Comparison of ENCODE assay signal across 8 cellular contexts in genomic region chr12:42023733-42024494, GRCh38.
DNase-seq lines count a peak whose midpoint lies in the region; ATAC-seq and TF ChIP-seq lines count a peak whose summit lies in the region.

No MANE protein-coding gene starts in this region.

- H3K36me3 Mint-ChIP-seq in activated CD4-positive, alpha-beta memory T cell treated with anti-CD3 and anti-CD28 coated beads, Interleukin-2, amount 10 ng/mL, durations not matched to agents 7 days and 5 days (ENCODE audit: low read depth) = no peaks in the 10 kb centered on the region

- H2AK5ac ChIP-seq in mesendoderm (ENCODE audit: low read length) = no peak overlapping the region

- no CpG with 5 or more reads among the region's 25 CpGs for WGBS in mesendoderm (ENCODE audit: extremely low coverage, insufficient coverage, low lambda C conversion rate)

- peak overlapping the region; percentile 83 for H3K56ac ChIP-seq in mesendoderm (ENCODE audit: low read length)

- peak overlapping the region; percentile 47 for H3K4me2 ChIP-seq in mesendoderm (ENCODE audit: low read length)

- peak overlapping the region; percentile 55 for H3K9ac ChIP-seq in mesendoderm (ENCODE audit: low read length)

- no peaks in the 10 kb centered on the region for H3K79me2 ChIP-seq in mesendoderm (ENCODE audit: control insufficient read depth, insufficient read depth, low read length)

- no peaks in the 10 kb centered on the region for H3K27me3 ChIP-seq in effector memory CD4-positive, alpha-beta T cell (replicated peaks; ENCODE audit: control insufficient read depth, insufficient read depth, low read length, poor library complexity, severe bottlenecking)
- no peaks in the 10 kb centered on the region for H3K27me3 ChIP-seq in mesendoderm (ENCODE audit: insufficient read depth, low read length, poor library complexity)

- peaks cover 10% of the 10 kb centered on the region for H3K4me1 Mint-ChIP-seq in activated CD4-positive, alpha-beta memory T cell treated with anti-CD3 and anti-CD28 coated beads, Interleukin-2, amount 10 ng/mL, durations not matched to agents 7 days and 5 days

- no peaks in the 10 kb centered on the region for H3K36me3 ChIP-seq in effector memory CD4-positive, alpha-beta T cell (ENCODE audit: control insufficient read depth, insufficient read depth, low read length)
- no peaks in the 10 kb centered on the region for H3K36me3 ChIP-seq in mesendoderm (ENCODE audit: control insufficient read depth, insufficient read depth, low read length)

- H3K27ac ChIP-seq in effector memory CD4-positive, alpha-beta T cell (ENCODE audit: insufficient read depth, low read length, poor library complexity, severe bottlenecking) = no peak overlapping the region
- no peak overlapping the region for H3K27ac ChIP-seq in mesendoderm (ENCODE audit: low read depth, low read length)

- H3K4me3 Mint-ChIP-seq in activated CD4-positive, alpha-beta memory T cell treated with anti-CD3 and anti-CD28 coated beads, Interleukin-2, amount 10 ng/mL, durations not matched to agents 7 days and 5 days = peak overlapping the region; percentile 19

- no peak overlapping the region for H2BK5ac ChIP-seq in mesendoderm (ENCODE audit: low read length)

- TF ChIP-seq CTCF in AG09309 (IDR thresholded peaks at IDR 0.05; ENCODE audit: control insufficient read depth, insufficient read depth, low read depth, low read length, missing control alignments) = peak; percentile 98

- no peaks in the 10 kb centered on the region for H3K9me3 ChIP-seq in effector memory CD4-positive, alpha-beta T cell (ENCODE audit: control insufficient read depth, low read length)

- no peak overlapping the region for H4K5ac ChIP-seq in mesendoderm (ENCODE audit: low read length)

- H3K79me1 ChIP-seq in mesendoderm (ENCODE audit: low read length) = no peaks in the 10 kb centered on the region

- H2BK15ac ChIP-seq in mesendoderm (replicated peaks; ENCODE audit: low read depth) = no peak overlapping the region

- H3K18ac ChIP-seq in mesendoderm (ENCODE audit: low read length) = no peak overlapping the region

- no peaks in the 10 kb centered on the region for H3K9me3 Mint-ChIP-seq in activated CD4-positive, alpha-beta memory T cell treated with anti-CD3 and anti-CD28 coated beads, Interleukin-2, amount 10 ng/mL, durations not matched to agents 7 days and 5 days

- ATAC-seq in GM18867 (IDR thresholded peaks at IDR 0.05; ENCODE audit: unreplicated experiment) = peak; percentile 91
- peak; percentile 92 for ATAC-seq in HG03103 (IDR thresholded peaks at IDR 0.05; ENCODE audit: low read depth, unreplicated experiment)

- no peak overlapping the region for H4K8ac ChIP-seq in mesendoderm (ENCODE audit: low read depth, low read length)

- H2BK120ac ChIP-seq in mesendoderm (ENCODE audit: low read depth, low read length) = no peak overlapping the region

- no peaks in the 10 kb centered on the region for H3K4me1 ChIP-seq in effector memory CD4-positive, alpha-beta T cell (ENCODE audit: control insufficient read depth, insufficient read depth, low read length, poor library complexity, severe bottlenecking)
- no peaks in the 10 kb centered on the region for H3K4me1 ChIP-seq in mesendoderm (ENCODE audit: control insufficient read depth, low read depth, low read length)

- H3K4me3 ChIP-seq in AG09309 (ENCODE audit: control insufficient read depth, low read depth, low read length) = peak overlapping the region; percentile 23
- peak overlapping the region; percentile 31 for H3K4me3 ChIP-seq in effector memory CD4-positive, alpha-beta T cell (ENCODE audit: insufficient read depth, low read depth, low read length, poor library complexity, severe bottlenecking)
- no peak overlapping the region for H3K4me3 ChIP-seq in mesendoderm (ENCODE audit: low read length)

- H3K27ac Mint-ChIP-seq in activated CD4-positive, alpha-beta memory T cell treated with anti-CD3 and anti-CD28 coated beads, Interleukin-2, amount 10 ng/mL, durations not matched to agents 7 days and 5 days = no peak overlapping the region

- peak; percentile 29 for DNase-seq in AG09309 (ENCODE audit: low read depth)
- DNase-seq in NCI-H526 (lab: John Stamatoyannopoulos, UW) = peak; percentile 35 to 74
- peak; percentile 67 for DNase-seq in activated CD4-positive, alpha-beta memory T cell treated with anti-CD3 and anti-CD28 coated beads, Interleukin-2, amount 10 ng/mL, durations not matched to agents 7 days and 5 days
- peak; percentile 12 to 34 (median 24) for DNase-seq in effector memory CD4-positive, alpha-beta T cell
- DNase-seq in mesendoderm = peak; percentile 81
- peak; percentile 40 for DNase-seq in stimulated activated CD8-positive, alpha-beta memory T cell treated with anti-CD3 and anti-CD28 coated beads, Interleukin-12 subunit alpha, Interleukin-12 subunit beta, amount 100 ng/mL, for 4 hours (ENCODE audit: low read depth)

- CTCF ChIA-PET in activated CD4-positive, alpha-beta memory T cell treated with anti-CD3 and anti-CD28 coated beads, Interleukin-2, amount 10 ng/mL, durations not matched to agents 7 days and 5 days (lab: Charles Lee) = interaction anchor here (0.6 to 2.2 kb wide), 22 partner anchors 9 to 1078 kb away, joined by 3 to 19 read pairs (median 4); partner anchors contain the start of gene GXYLT1

- POLR2A ChIA-PET in activated CD4-positive, alpha-beta memory T cell treated with anti-CD3 and anti-CD28 coated beads, Interleukin-2, amount 10 ng/mL, durations not matched to agents 7 days and 5 days (lab: Charles Lee) = no interaction called here

- peak overlapping the region; percentile 43 for H3K4ac ChIP-seq in mesendoderm (ENCODE audit: low read depth, low read length)

- peaks cover 10% of the 10 kb centered on the region for H3K27me3 Mint-ChIP-seq in activated CD4-positive, alpha-beta memory T cell treated with anti-CD3 and anti-CD28 coated beads, Interleukin-2, amount 10 ng/mL, durations not matched to agents 7 days and 5 days

- no peak overlapping the region for H3K23ac ChIP-seq in mesendoderm (ENCODE audit: low read length)

Comparison
In these comparisons a context has a peak if more than half of its experiments do, and no peak if none do; other contexts are left out.
1. DNase-seq: peak in every context shown above with its lines; median percentile 81 in mesendoderm; 67 in activated CD4-positive, alpha-beta memory T cell treated with anti-CD3 and anti-CD28 coated beads, Interleukin-2, amount 10 ng/mL, durations not matched to agents 7 days and 5 days; 54 in NCI-H526; 40 in stimulated activated CD8-positive, alpha-beta memory T cell treated with anti-CD3 and anti-CD28 coated beads, Interleukin-12 subunit alpha, Interleukin-12 subunit beta, amount 100 ng/mL, for 4 hours; 29 in AG09309; 24 in effector memory CD4-positive, alpha-beta T cell.